17 cellular contexts compared by ENCODE assay signal in genomic region chr3:61420136-61420759, GRCh38.
DNase-seq lines count a peak whose midpoint lies in the region; ATAC-seq and TF ChIP-seq lines count a peak whose summit lies in the region.
"Had no signal": no experiment of that assay in that cellular context is flagged by ENCODE, and none has a peak within 500 bp of the region (broad histone marks: within the 10 kb centered on the region; RNA-seq: fewer than 3 reads in every experiment).

No MANE protein-coding gene starts in this region.

- H3K4me3 ChIP-seq in right lobe of liver = no peak overlapping the region
- H3K4me3 ChIP-seq: cardiac muscle cell, GM23248 had no signal

- H3K27me3 ChIP-seq in right lobe of liver = no peaks in the 10 kb centered on the region
- H3K27me3 ChIP-seq: cardiac muscle cell had no signal

- H3K9me3 ChIP-seq in right lobe of liver = no peaks in the 10 kb centered on the region

- H3K36me3 Mint-ChIP-seq in activated T-cell treated with anti-CD3 and anti-CD28 coated beads, Interleukin-2, amount 50 U/mL, for 72 hours (ENCODE audit: insufficient read depth in 2 of 2) = no peaks in the 10 kb centered on the region
- no peaks in the 10 kb centered on the region for H3K36me3 Mint-ChIP-seq in activated T-helper 17 cell treated with anti-CD3 and anti-CD28 coated beads, Interleukin-2, amount 50 U/mL, for 72 hours (ENCODE audit: low read depth)
- H3K36me3 Mint-ChIP-seq in CD14-positive monocyte = no peaks in the 10 kb centered on the region
- H3K36me3 Mint-ChIP-seq: activated naive CD8-positive, alpha-beta T cell; CD8-positive, alpha-beta T cell had no signal

- H3K4me1 Mint-ChIP-seq in activated T-cell treated with anti-CD3 and anti-CD28 coated beads, Interleukin-2, amount 50 U/mL, for 72 hours (ENCODE audit: low read depth) = peaks cover 6% of the 10 kb centered on the region
- no peaks in the 10 kb centered on the region for H3K4me1 Mint-ChIP-seq in activated T-helper 17 cell treated with anti-CD3 and anti-CD28 coated beads, Interleukin-2, amount 50 U/mL, for 72 hours
- no peaks in the 10 kb centered on the region for H3K4me1 Mint-ChIP-seq in CD14-positive monocyte

- TF ChIP-seq POLR2A in right lobe of liver (IDR thresholded peaks at IDR 0.05) = no peak

- ATAC-seq in activated T-cell treated with anti-CD3 and anti-CD28 coated beads, Interleukin-2, amount 50 U/mL, for 72 hours (replicated peaks in 1 of 2) = peak; percentile 41 to 70
- ATAC-seq in GM19452 (IDR thresholded peaks at IDR 0.05; ENCODE audit: unreplicated experiment) (peak; percentile 76), HG02870 (IDR thresholded peaks at IDR 0.05; ENCODE audit: unreplicated experiment) (peak; percentile 37), right lobe of liver (no peak)
- ATAC-seq in activated T-helper 17 cell treated with anti-CD3 and anti-CD28 coated beads, Interleukin-2, amount 50 U/mL, for 72 hours (replicated peaks) = peak; percentile 69
- ATAC-seq: CD8-positive, alpha-beta T cell had no signal

- no peaks in the 10 kb centered on the region for H3K36me3 ChIP-seq in right lobe of liver
- H3K36me3 ChIP-seq: cardiac muscle cell had no signal

- H3K27me3 Mint-ChIP-seq in activated T-cell treated with anti-CD3 and anti-CD28 coated beads, Interleukin-2, amount 50 U/mL, for 72 hours (ENCODE audit: low read depth) = peaks cover 5% of the 10 kb centered on the region
- no peaks in the 10 kb centered on the region for H3K27me3 Mint-ChIP-seq in activated T-helper 17 cell treated with anti-CD3 and anti-CD28 coated beads, Interleukin-2, amount 50 U/mL, for 72 hours
- peaks cover 0 to 3% (median 0%) of the 10 kb centered on the region in 3 donors for H3K27me3 Mint-ChIP-seq in CD14-positive monocyte (ENCODE audit: low read depth in 3 of 3)

- no peak for TF ChIP-seq CTCF in CD14-positive monocyte (IDR thresholded peaks at IDR 0.05)
- no peak for TF ChIP-seq CTCF in right lobe of liver (IDR thresholded peaks at IDR 0.05)

- in situ Hi-C loops in KBM-7 (cut with MboI; ENCODE audit: low pct_unique_long_range_greater_than_20kb, low sequenced_read_pairs) = no loop called here

- peaks cover 0 to 10% (median 0%) of the 10 kb centered on the region in 4 donors for H3K4me1 ChIP-seq in right lobe of liver

- 71% methylated on average over 4 of the region's 4 CpGs for WGBS in right lobe of liver (ENCODE audit: insufficient coverage, low coverage, low lambda C conversion rate, missing lambda C conversion rate)

- no peak overlapping the region for H3K27ac ChIP-seq in right lobe of liver
- H3K27ac ChIP-seq: cardiac muscle cell, GM23248, VCaP had no signal

- H3K27ac Mint-ChIP-seq in activated T-cell treated with anti-CD3 and anti-CD28 coated beads, Interleukin-2, amount 50 U/mL, for 72 hours = peak overlapping the region; percentile 12
- H3K27ac Mint-ChIP-seq in activated T-helper 17 cell treated with anti-CD3 and anti-CD28 coated beads, Interleukin-2, amount 50 U/mL, for 72 hours = no peak overlapping the region
- H3K27ac Mint-ChIP-seq in CD14-positive monocyte = peak overlapping the region in 1 of 7 donors; percentile 64
- H3K27ac Mint-ChIP-seq: activated naive CD8-positive, alpha-beta T cell; CD8-positive, alpha-beta T cell had no signal

- intact Hi-C loops in CD14-positive monocyte (cut with micrococcal nuclease) (no loop called here), right lobe of liver (cut with DNase I) (no loop called here)

- peak in 1 of 2 donors; percentile 1 for DNase-seq in activated T-cell treated with anti-CD3 and anti-CD28 coated beads, Interleukin-2, amount 50 U/mL, for 72 hours
- no peak for DNase-seq in activated T-cell treated with anti-CD3 and anti-CD28 coated beads, Interleukin-2, amount 50 U/mL, for 1 hour
- DNase-seq in CD14-positive monocyte (ENCODE audit: low spot score) (no peak), KBM-7 (no peak), right lobe of liver (no peak)
- DNase-seq: CD8-positive, alpha-beta T cell; GM23248; midbrain; NCI-H146; nucleus accumbens; stimulated activated CD4-positive, alpha-beta T cell treated with anti-CD3 and anti-CD28 coated beads, Interleukin-4, amount 100 ng/mL, for 24 hours had no signal

- no peaks in the 10 kb centered on the region for H3K9me3 Mint-ChIP-seq in activated T-cell treated with anti-CD3 and anti-CD28 coated beads, Interleukin-2, amount 50 U/mL, for 72 hours
- peaks cover 4% of the 10 kb centered on the region for H3K9me3 Mint-ChIP-seq in activated T-helper 17 cell treated with anti-CD3 and anti-CD28 coated beads, Interleukin-2, amount 50 U/mL, for 72 hours
- peaks cover 0 to 15% (median 5%) of the 10 kb centered on the region in 7 donors for H3K9me3 Mint-ChIP-seq in CD14-positive monocyte
- H3K9me3 Mint-ChIP-seq: CD8-positive, alpha-beta T cell had no signal

- H3K4me3 Mint-ChIP-seq in activated T-cell treated with anti-CD3 and anti-CD28 coated beads, Interleukin-2, amount 50 U/mL, for 72 hours = peak overlapping the region in 1 of 2 donors; percentile 29
- no peak overlapping the region for H3K4me3 Mint-ChIP-seq in activated T-helper 17 cell treated with anti-CD3 and anti-CD28 coated beads, Interleukin-2, amount 50 U/mL, for 72 hours
- no peak overlapping the region for H3K4me3 Mint-ChIP-seq in CD14-positive monocyte
- H3K4me3 Mint-ChIP-seq: activated naive CD8-positive, alpha-beta T cell; CD8-positive, alpha-beta T cell had no signal

Comparison
In these comparisons a context has a peak if more than half of its experiments do, and no peak if none do; other contexts are left out.
1. ATAC-seq: peak in activated T-cell treated with anti-CD3 and anti-CD28 coated beads, Interleukin-2, amount 50 U/mL, for 72 hours (2 of 2), GM19452 (single experiment), HG02870 (single experiment) and activated T-helper 17 cell treated with anti-CD3 and anti-CD28 coated beads, Interleukin-2, amount 50 U/mL, for 72 hours (single experiment); none in right lobe of liver (0 of 4).